Comparison of ENCODE assay signal across 8 cellular contexts in the genomic region with DNA sequence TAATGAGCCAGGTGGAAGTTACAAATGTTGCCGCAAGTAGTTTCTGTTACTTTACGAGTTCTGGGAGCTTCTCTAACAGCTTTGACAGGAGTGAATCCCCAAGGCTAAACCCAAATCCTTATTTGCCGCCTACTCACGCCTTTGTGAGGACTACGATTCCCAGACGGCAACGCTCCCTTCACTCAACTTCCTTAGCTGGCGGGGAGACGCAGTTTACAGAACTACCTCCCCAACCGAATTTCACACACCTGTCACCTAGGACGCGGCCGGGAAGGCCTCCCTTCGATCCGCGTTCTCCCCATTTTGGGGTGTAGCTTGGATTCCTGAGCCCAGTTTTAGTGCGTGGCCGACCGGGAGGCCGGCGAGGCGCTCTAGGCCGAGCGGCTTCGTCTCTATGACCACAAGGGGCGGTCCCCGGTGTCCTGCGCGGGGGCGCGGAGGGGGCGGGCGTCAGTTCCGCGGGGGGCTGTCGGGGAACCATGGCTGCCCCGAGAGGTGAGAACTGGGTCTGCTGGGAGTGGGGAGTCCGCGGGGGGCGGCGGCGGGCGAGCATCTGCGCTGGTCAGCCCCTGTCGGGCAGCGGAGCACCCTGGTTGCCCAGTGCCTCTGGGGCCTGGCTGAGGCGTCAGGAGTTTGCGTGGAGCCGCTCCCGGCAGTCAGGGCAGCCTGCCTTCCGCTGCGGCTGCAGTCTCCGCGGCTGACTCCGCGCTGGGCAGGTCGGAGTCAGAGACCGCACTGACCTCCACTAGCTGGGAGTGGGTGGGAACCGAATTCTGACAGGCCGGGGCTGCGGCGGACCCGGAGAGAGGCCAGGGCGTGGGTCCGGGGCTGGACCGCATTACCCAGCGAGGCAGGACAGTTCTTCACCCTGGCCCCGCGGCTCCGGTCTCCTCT. TPM values are rescaled to one million over a fixed set of nuclear protein-coding genes. Genes with fewer than 3 reads are reported as not detected.
DNase-seq lines count a peak whose midpoint lies in the region; ATAC-seq and TF ChIP-seq lines count a peak whose summit lies in the region.

Gene SLC35A1, plus strand, starts transcription at position 450 of the 894 bp plus-strand sequence. Its CDS starts 30 bp downstream, at position 480.

- H2AFZ ChIP-seq in OCI-LY3 (ENCODE audit: low read depth, low read length) = peak within 1 kb of the TSS; percentile 98

- H3K4me1 ChIP-seq in OCI-LY3 (ENCODE audit: low read length) (peaks cover 11% of the 10 kb centered on the region), mucosa of descending colon (ENCODE audit: low read depth) (peaks cover 9% of the 10 kb centered on the region)

- H3K36me3 ChIP-seq in OCI-LY3 (replicated peaks; ENCODE audit: low read depth, low read length) = no peaks in the 10 kb centered on the region
- no peaks in the 10 kb centered on the region for H3K36me3 ChIP-seq in mucosa of descending colon (ENCODE audit: low read depth)

- TF ChIP-seq CTCF in OCI-LY3 (IDR thresholded peaks at IDR 0.05; ENCODE audit: low read depth, low read length) = no peak
- peak; percentile 7 for TF ChIP-seq CTCF in epithelial cell of proximal tubule (conservative IDR thresholded peaks at IDR 0.05; ENCODE audit: low read depth, low read length)
- TF ChIP-seq CTCF in mucosa of descending colon (IDR thresholded peaks at IDR 0.05) = peak; percentile 11

- ATAC-seq in GM21528 (IDR thresholded peaks at IDR 0.05; ENCODE audit: low FRiP score, unreplicated experiment) (peak; percentile 93), mucosa of descending colon (peak; percentile 97)

- no peaks in the 10 kb centered on the region for H4K20me1 ChIP-seq in OCI-LY3 (ENCODE audit: insufficient read depth, low read length)

- H3K9ac ChIP-seq in OCI-LY3 (ENCODE audit: low read length) = peak within 1 kb of the TSS; percentile 85

- H3K9me3 ChIP-seq in OCI-LY3 (ENCODE audit: insufficient read depth, low read length) (no peaks in the 10 kb centered on the region), mucosa of descending colon (no peaks in the 10 kb centered on the region)

- peak within 1 kb of the TSS; percentile 90 for H3K4me3 ChIP-seq in OCI-LY3 (ENCODE audit: low read length)
- peak within 1 kb of the TSS; percentile 97 for H3K4me3 ChIP-seq in epithelial cell of proximal tubule (ENCODE audit: low read depth, low read length)
- peak within 1 kb of the TSS; percentile 60 for H3K4me3 ChIP-seq in mucosa of descending colon

- H3K27ac ChIP-seq in OCI-LY3 (ENCODE audit: low read length) = peak within 1 kb of the TSS; percentile 40

- no peaks in the 10 kb centered on the region for H3K27me3 ChIP-seq in OCI-LY3 (ENCODE audit: low read depth, low read length)

- H3K79me2 ChIP-seq in OCI-LY3 (ENCODE audit: low read length) = no peaks in the 10 kb centered on the region

- intact Hi-C loops in mucosa of descending colon (cut with DNase I, micrococcal nuclease) = no loop called here

- peak within 1 kb of the TSS; percentile 86 for H3K4me2 ChIP-seq in OCI-LY3 (ENCODE audit: low read length)

- DNase-seq in DMS114 treated with DMSO at 0.1 percent for 48 hours (lab: John Stamatoyannopoulos, UW; ENCODE audit: unreplicated experiment) = peak; percentile 80
- peak; percentile 65 for DNase-seq in HuH-7.5 (ENCODE audit: low spot score)
- DNase-seq in activated T-cell treated with anti-CD3 and anti-CD28 coated beads for 4 hours = peak; percentile 84
- DNase-seq in epithelial cell of proximal tubule (ENCODE audit: low read depth) = peak; percentile 38
- DNase-seq in mucosa of descending colon = peak; percentile 89 to 92 (median 90)
- DNase-seq in stimulated activated CD8-positive, alpha-beta memory T cell treated with anti-CD3 and anti-CD28 coated beads, Interleukin-4, amount 100 ng/mL, for 1 hour (ENCODE audit: low read depth in 2 of 2, low spot score in 1 of 2) = peak; percentile 67 to 72

RNA-seq across cellular contexts. Expression of gene SLC35A1, which starts in this region (rescaled TPM):
- total RNA-seq in epithelial cell of proximal tubule (9.5 and 10.5 TPM in 2 replicates), mucosa of descending colon (10 to 100 TPM; 27.5 to 52.0 (median 31.5) TPM)

Comparison
In these comparisons a context has a peak if more than half of its experiments do, and no peak if none do; other contexts are left out.
1. Peak in every context shown above with its lines: DNase-seq, ATAC-seq, H3K4me3 ChIP-seq and H3K27ac ChIP-seq.
2. DNase-seq: peak in every context shown above with its lines; median percentile 90 in mucosa of descending colon; 84 in activated T-cell treated with anti-CD3 and anti-CD28 coated beads for 4 hours; 80 in DMS114 treated with DMSO at 0.1 percent for 48 hours; 70 in stimulated activated CD8-positive, alpha-beta memory T cell treated with anti-CD3 and anti-CD28 coated beads, Interleukin-4, amount 100 ng/mL, for 1 hour; 65 in HuH-7.5; 38 in epithelial cell of proximal tubule.